ENCODE assay signal across 9 cellular contexts in the genomic region with DNA sequence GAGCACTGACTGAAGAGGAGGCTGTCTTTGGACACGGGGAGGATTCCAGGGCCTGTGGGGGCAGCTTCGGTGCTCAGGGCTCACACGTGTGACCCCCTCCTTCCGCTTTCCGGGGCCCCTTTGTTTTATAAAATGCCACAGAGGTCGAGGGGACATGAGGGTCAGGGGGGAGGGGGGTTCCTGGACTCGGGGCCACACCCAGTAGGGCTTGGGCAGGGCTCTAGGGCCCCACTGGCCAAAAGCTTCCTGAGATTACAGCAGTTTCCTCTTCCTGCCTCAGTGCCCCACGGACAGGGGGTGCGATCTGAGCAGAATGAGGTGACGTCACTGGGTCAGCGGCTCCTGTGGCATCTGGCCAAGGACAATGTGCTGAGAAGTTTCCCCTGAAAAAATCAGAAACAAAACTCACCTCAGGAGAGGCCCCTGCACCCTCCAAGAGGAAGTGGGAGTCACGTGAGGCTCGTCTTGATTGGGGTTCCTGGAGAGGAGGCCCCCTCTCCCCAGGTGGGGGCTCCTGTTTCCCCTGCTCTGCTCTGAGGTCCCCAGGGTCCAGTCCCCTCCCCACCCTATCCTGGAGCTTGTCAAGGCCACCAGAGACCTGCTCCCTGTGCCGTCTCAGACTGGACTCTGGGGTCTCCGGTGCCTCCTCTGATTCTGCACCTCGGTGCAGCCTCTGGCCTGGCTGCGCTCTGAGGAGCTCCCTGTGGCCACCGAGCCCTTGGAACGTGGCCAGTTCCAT. TPM values are rescaled to one million over a fixed set of nuclear protein-coding genes. Genes with fewer than 3 reads are reported as not detected.
DNase-seq lines count a peak whose midpoint lies in the region; ATAC-seq and TF ChIP-seq lines count a peak whose summit lies in the region.
"Had no signal": no experiment of that assay in that cellular context is flagged by ENCODE, and none has a peak within 500 bp of the region (broad histone marks: within the 10 kb centered on the region; RNA-seq: fewer than 3 reads in every experiment).

No MANE protein-coding gene starts in this region.

- ATAC-seq in stimulated activated effector memory CD8-positive, alpha-beta T cell treated with anti-CD3 and anti-CD28 coated beads, Interleukin-12 subunit alpha, Interleukin-12 subunit beta, amount 100 ng/mL, for 72 hours, result peak; percentile 76

- peak overlapping the region; percentile 76 to 92 for H3K27ac ChIP-seq in liver (ENCODE audit: low read depth in 1 of 2, low read length in 2 of 2)

- H3K9me3 ChIP-seq in liver (ENCODE audit: control insufficient read depth in 4 of 4, low read length in 3 of 4), result no peaks in the 10 kb centered on the region

- no peaks in the 10 kb centered on the region for H3K27me3 ChIP-seq in liver (ENCODE audit: control insufficient read depth in 4 of 4, insufficient read depth in 4 of 4, low read length in 3 of 4)

- H3K4me3 ChIP-seq in GM12865 (ENCODE audit: low read depth, low read length), result peak overlapping the region; percentile 40
- peak overlapping the region; percentile 3 to 44 (median 15) for H3K4me3 ChIP-seq in liver (ENCODE audit: low read depth in 1 of 3, low read length in 3 of 3)

- 23% methylated on average over 19 of the region's 19 CpGs for WGBS in liver

- peak in 1 of 2 donors; percentile 15 for TF ChIP-seq RAD21 in liver (IDR thresholded peaks at IDR 0.05)

- DNase-seq in GM12865 (ENCODE audit: low read depth) (peak; percentile 94), HFFc6 (no peak), RPMI8226 (peak; percentile 92), NCI-H82 treated with DMSO at 0.1 percent for 48 hours (lab: John Stamatoyannopoulos, UW; ENCODE audit: unreplicated experiment) (no peak)
- DNase-seq in stimulated activated effector memory CD8-positive, alpha-beta T cell treated with anti-CD3 and anti-CD28 coated beads, Interleukin-12 subunit alpha, Interleukin-12 subunit beta, amount 100 ng/mL, for 72 hours (ENCODE audit: low spot score in 2 of 2), result peak in 1 of 2 donors; percentile 79
- DNase-seq in activated CD4-positive, CD25-positive, alpha-beta regulatory T cell treated with anti-CD3 and anti-CD28 coated beads, Interleukin-2, amount 50 U/mL, for 72 hours, result no peak

- H3K36me3 Mint-ChIP-seq in HFFc6 (ENCODE audit: low read depth) (no peaks in the 10 kb centered on the region), brain (no peaks in the 10 kb centered on the region)
- H3K36me3 Mint-ChIP-seq in stimulated activated effector memory CD8-positive, alpha-beta T cell treated with anti-CD3 and anti-CD28 coated beads, Interleukin-12 subunit alpha, Interleukin-12 subunit beta, amount 100 ng/mL, for 72 hours, result peaks cover 6% of the 10 kb centered on the region

- no peaks in the 10 kb centered on the region for H3K36me3 ChIP-seq in liver (ENCODE audit: control insufficient read depth in 4 of 4, insufficient read depth in 3 of 4, low read depth in 1 of 4, low read length in 3 of 4)

- H3K27me3 Mint-ChIP-seq in HFFc6 (ENCODE audit: insufficient read depth), result peaks cover 2% of the 10 kb centered on the region; the same call in 1 of the 2 replicates
- peaks cover 2% of the 10 kb centered on the region for H3K27me3 Mint-ChIP-seq in brain

- H3K4me1 Mint-ChIP-seq in HFFc6 (ENCODE audit: low read depth) (peaks cover 24% of the 10 kb centered on the region), brain (peaks cover 29% of the 10 kb centered on the region)
- H3K4me1 Mint-ChIP-seq in stimulated activated effector memory CD8-positive, alpha-beta T cell treated with anti-CD3 and anti-CD28 coated beads, Interleukin-12 subunit alpha, Interleukin-12 subunit beta, amount 100 ng/mL, for 72 hours, result peaks cover 62% of the 10 kb centered on the region

- TF ChIP-seq CTCF in GM12865 (IDR thresholded peaks at IDR 0.05; ENCODE audit: insufficient read depth, low read depth, low read length, missing control alignments) (no peak), HFFc6 (IDR thresholded peaks at IDR 0.05) (no peak), brain (conservative IDR thresholded peaks at IDR 0.05) (no peak), liver (IDR thresholded peaks at IDR 0.05; ENCODE audit: low read depth, low read length, missing input control) (no peak)

- H3K27ac Mint-ChIP-seq in HFFc6, result peak overlapping the region; percentile 55
- peak overlapping the region in 3 of 5 experiments; percentile 63 to 81 (median 70) for H3K27ac Mint-ChIP-seq in brain
- peak overlapping the region; percentile 96 for H3K27ac Mint-ChIP-seq in stimulated activated effector memory CD8-positive, alpha-beta T cell treated with anti-CD3 and anti-CD28 coated beads, Interleukin-12 subunit alpha, Interleukin-12 subunit beta, amount 100 ng/mL, for 72 hours

- H3K9me3 Mint-ChIP-seq in HFFc6 (no peaks in the 10 kb centered on the region), brain (peaks cover 0 to 8% (median 0%) of the 10 kb centered on the region in 5 experiments)
- H3K9me3 Mint-ChIP-seq in stimulated activated effector memory CD8-positive, alpha-beta T cell treated with anti-CD3 and anti-CD28 coated beads, Interleukin-12 subunit alpha, Interleukin-12 subunit beta, amount 100 ng/mL, for 72 hours, result no peaks in the 10 kb centered on the region

- peaks cover 0 to 14% (median 10%) of the 10 kb centered on the region in 4 donors for H3K4me1 ChIP-seq in liver (ENCODE audit: control insufficient read depth in 4 of 4, insufficient read depth in 4 of 4, low read length in 3 of 4)

- H3K4me3 Mint-ChIP-seq in HFFc6 (no peak overlapping the region), brain (peak overlapping the region in 1 of 5 experiments; percentile 20)
- peak overlapping the region; percentile 67 for H3K4me3 Mint-ChIP-seq in stimulated activated effector memory CD8-positive, alpha-beta T cell treated with anti-CD3 and anti-CD28 coated beads, Interleukin-12 subunit alpha, Interleukin-12 subunit beta, amount 100 ng/mL, for 72 hours

- H3K9ac ChIP-seq in liver (ENCODE audit: low read depth in 1 of 2, low read length in 2 of 2), result peak overlapping the region; percentile 57 to 78

TF ChIP-seq in liver, 16 proteins besides CTCF, POLR2A, EP300 and RAD21 (continues in another document):
- TF ChIP-seq HNF4G (IDR thresholded peaks at IDR 0.05) (no peak), EGR1 (IDR thresholded peaks at IDR 0.05; ENCODE audit: low read depth in 2 of 2) (peak in 1 of 2 donors; percentile 9), TAF1 (conservative IDR thresholded peaks at IDR 0.05) (no peak), FOXA2 (IDR thresholded peaks at IDR 0.05) (no peak), HNF4A (conservative IDR thresholded peaks at IDR 0.05) (peak; percentile 26 to 35), NR2F2 (IDR thresholded peaks at IDR 0.05) (peak; percentile 97), JUND (IDR thresholded peaks at IDR 0.05) (peak; percentile 61 to 80), YY1 (IDR thresholded peaks at IDR 0.05) (peak; percentile 42), SP1 (IDR thresholded peaks at IDR 0.05) (peak; percentile 63)
- TF ChIP-seq, protein P1, sequence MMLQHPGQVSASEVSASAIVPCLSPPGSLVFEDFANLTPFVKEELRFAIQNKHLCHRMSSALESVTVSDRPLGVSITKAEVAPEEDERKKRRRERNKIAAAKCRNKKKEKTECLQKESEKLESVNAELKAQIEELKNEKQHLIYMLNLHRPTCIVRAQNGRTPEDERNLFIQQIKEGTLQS (IDR thresholded peaks at IDR 0.05), result no peak
- TF ChIP-seq, protein P2, sequence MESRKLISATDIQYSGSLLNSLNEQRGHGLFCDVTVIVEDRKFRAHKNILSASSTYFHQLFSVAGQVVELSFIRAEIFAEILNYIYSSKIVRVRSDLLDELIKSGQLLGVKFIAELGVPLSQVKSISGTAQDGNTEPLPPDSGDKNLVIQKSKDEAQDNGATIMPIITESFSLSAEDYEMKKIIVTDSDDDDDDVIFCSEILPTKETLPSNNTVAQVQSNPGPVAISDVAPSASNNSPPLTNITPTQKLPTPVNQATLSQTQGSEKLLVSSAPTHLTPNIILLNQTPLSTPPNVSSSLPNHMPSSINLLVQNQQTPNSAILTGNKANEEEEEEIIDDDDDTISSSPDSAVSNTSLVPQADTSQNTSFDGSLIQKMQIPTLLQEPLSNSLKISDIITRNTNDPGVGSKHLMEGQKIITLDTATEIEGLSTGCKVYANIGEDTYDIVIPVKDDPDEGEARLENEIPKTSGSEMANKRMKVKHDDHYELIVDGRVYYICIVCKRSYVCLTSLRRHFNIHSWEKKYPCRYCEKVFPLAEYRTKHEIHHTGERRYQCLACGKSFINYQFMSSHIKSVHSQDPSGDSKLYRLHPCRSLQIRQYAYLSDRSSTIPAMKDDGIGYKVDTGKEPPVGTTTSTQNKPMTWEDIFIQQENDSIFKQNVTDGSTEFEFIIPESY (IDR thresholded peaks at IDR 0.05), result no peak

RNA-seq across cellular contexts. Expression of a gene that starts 6.4 kb away (rescaled TPM):
- total RNA-seq in HFFc6 (2021; fragmentation: NEBNext Ultra II Directional; extraction: Animal tissue kit (Norgen Biotek cat#: 25700)), result 100 to 1,000 TPM; 399 to 531 (median 452) TPM
- polyA plus RNA-seq in brain (ENCODE audit: insufficient read depth, low read depth, low replicate concordance) (304 TPM), liver (1,000 to 10,000 TPM; 2,070 to 2,255 TPM)
- 100 to 1,000 TPM in 1 of 2 donors, 10 to 100 TPM in 1; 48.6 to 105 TPM for total RNA-seq in liver

RNA-seq across cellular contexts. Expression of a gene that starts 13.2 kb away (rescaled TPM):
- total RNA-seq in HFFc6 (2021; fragmentation: NEBNext Ultra II Directional; extraction: Animal tissue kit (Norgen Biotek cat#: 25700)), result 10 to 100 TPM; 23.5 to 36.1 (median 30.0) TPM
- 147 TPM for polyA plus RNA-seq in brain (ENCODE audit: insufficient read depth, low read depth, low replicate concordance)
- total RNA-seq in liver, result 10 to 100 TPM; 12.6 to 37.4 TPM
- polyA plus RNA-seq in liver, result 100 to 1,000 TPM in 1 of 2 donors, 10 to 100 TPM in 1; 96.0 to 113 TPM

RNA-seq across cellular contexts. Expression of a gene that starts 19.4 kb away (rescaled TPM):
- 100 to 1,000 TPM; 257 to 325 (median 291) TPM for total RNA-seq in HFFc6 (2021; fragmentation: NEBNext Ultra II Directional; extraction: Animal tissue kit (Norgen Biotek cat#: 25700))
- 126 TPM for polyA plus RNA-seq in brain (ENCODE audit: insufficient read depth, low read depth, low replicate concordance)
- 10 to 100 TPM in 1 of 2 donors, 1 to 10 TPM in 1; 8.5 to 49.0 TPM for total RNA-seq in liver
- polyA plus RNA-seq in liver, result 1,000 to 10,000 TPM in 1 of 2 donors, 100 to 1,000 TPM in 1; 759 to 1,441 TPM

RNA-seq across cellular contexts. Expression of a gene that starts 27.7 kb away (rescaled TPM):
- not detected for total RNA-seq in HFFc6 (2021; fragmentation: NEBNext Ultra II Directional; extraction: Animal tissue kit (Norgen Biotek cat#: 25700))
- polyA plus RNA-seq in brain (ENCODE audit: insufficient read depth, low read depth, low replicate concordance) (not detected), liver (not detected)
- total RNA-seq in liver, result not detected
- total RNA-seq: RPMI7951 had no signal

RNA-seq across cellular contexts. Expression of a gene that starts 38.1 kb away (rescaled TPM):
- total RNA-seq in HFFc6 (2021; fragmentation: NEBNext Ultra II Directional; extraction: Animal tissue kit (Norgen Biotek cat#: 25700)), result 10 to 100 TPM in 4 of 6 experiments, 1 to 10 TPM in 2; 9.7 to 12.2 (median 11.4) TPM
- polyA plus RNA-seq in brain (ENCODE audit: insufficient read depth, low read depth, low replicate concordance), result 1.0 TPM
- 10 to 100 TPM in 1 of 2 donors, 1 to 10 TPM in 1; 1.3 to 11.4 TPM for total RNA-seq in liver
- 1 to 10 TPM; 5.4 to 9.6 TPM for polyA plus RNA-seq in liver

Comparison
In these comparisons a context has a peak if more than half of its experiments do, and no peak if none do; other contexts are left out.
1. DNase-seq: peak in GM12865 (single experiment) and RPMI8226 (single experiment); none in HFFc6 (single experiment), activated CD4-positive, CD25-positive, alpha-beta regulatory T cell treated with anti-CD3 and anti-CD28 coated beads, Interleukin-2, amount 50 U/mL, for 72 hours (single experiment) and NCI-H82 treated with DMSO at 0.1 percent for 48 hours (single experiment).
2. RNA of a gene that starts 19.4 kb away (total RNA-seq): 257 to 325 TPM in HFFc6; 8.5 to 49.0 TPM in liver; every median in the first group is over 4 times any median in the second.
3. Peak in every context shown above with its lines, with median percentiles within 50 percentile points of each other: H3K27ac Mint-ChIP-seq.